In the genomic region with DNA sequence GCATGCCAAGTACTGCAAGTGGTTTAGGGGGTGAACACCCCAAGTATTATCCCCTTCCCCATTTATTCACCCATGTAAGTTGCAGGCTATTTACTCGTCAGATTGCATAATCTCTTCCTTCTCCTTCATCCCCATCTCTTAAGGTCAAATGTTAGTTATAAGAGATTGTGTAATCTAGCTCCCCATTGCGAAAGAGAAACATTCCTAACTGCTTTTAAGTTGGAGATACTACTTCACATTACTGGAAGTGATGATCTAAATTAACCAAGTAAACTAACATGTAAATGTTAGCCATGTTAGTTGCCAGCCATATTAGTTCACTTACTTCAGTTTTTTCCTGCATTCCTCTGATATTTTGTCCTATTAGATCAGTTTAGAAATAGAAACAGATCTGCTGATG, we compare ENCODE assay signal across 21 cellular contexts.
A peak's percentile ranks its signal among the peaks of the same experiment; 100 is the strongest.
DNase-seq lines count a peak whose midpoint lies in the region; FAIRE-seq and TF ChIP-seq lines count a peak whose summit lies in the region.
"Had no signal": no experiment of that assay in that cellular context is flagged by ENCODE, and none has a peak within 500 bp of the region (broad histone marks: within the 10 kb centered on the region; RNA-seq: fewer than 3 reads in every experiment).

No MANE protein-coding gene starts in this region.

- H3K23ac ChIP-seq in neuronal stem cell (ENCODE audit: low read depth, low read length, poor library complexity): no peak overlapping the region

- no peak overlapping the region for H4K91ac ChIP-seq in neuronal stem cell (ENCODE audit: low read depth, low read length, poor library complexity)

- TF ChIP-seq RAD21 in Ishikawa (IDR thresholded peaks at IDR 0.05; ENCODE audit: low read depth): no peak

- no peak overlapping the region for H3K4me2 ChIP-seq in neuronal stem cell (ENCODE audit: insufficient read depth, low read length, poor library complexity, severe bottlenecking)
- H3K4me2 ChIP-seq: BLaER1 had no signal

- no peaks in the 10 kb centered on the region for H3K36me3 ChIP-seq in small intestine (ENCODE audit: control insufficient read depth in 2 of 2, insufficient read depth in 2 of 2, low read length in 2 of 2)
- H3K36me3 ChIP-seq in neuronal stem cell (replicated peaks in 1 of 2; ENCODE audit: control insufficient read depth in 2 of 2, insufficient read depth in 2 of 2, low read length in 2 of 2): no peaks in the 10 kb centered on the region
- H3K36me3 ChIP-seq: BLaER1, right atrium auricular region had no signal

- H2AK5ac ChIP-seq in neuronal stem cell (ENCODE audit: low read depth, low read length): no peak overlapping the region

- H3K4me1 Mint-ChIP-seq in HFFc6 (ENCODE audit: low read depth): no peaks in the 10 kb centered on the region
- H3K4me1 Mint-ChIP-seq: mesothelial cell of epicardium, neural crest cell had no signal

- WGBS in small intestine, 3 donors: 46 to 53% (median 51%) methylated on average over 2 of the region's 2 CpGs
- WGBS in neuronal stem cell (ENCODE audit: extremely low coverage in 2 of 2, insufficient read length in 2 of 2, insufficient replicate concordance in 1 of 2), 2 donors: no CpG with 5 or more reads among the region's 2 CpGs

- H2BK12ac ChIP-seq in neuronal stem cell (ENCODE audit: low read length): no peak overlapping the region

- no peak for TF ChIP-seq EP300 in Ishikawa (IDR thresholded peaks at IDR 0.05; ENCODE audit: borderline replicate concordance)

- H3K4me1 ChIP-seq in small intestine (ENCODE audit: control insufficient read depth in 2 of 2, insufficient read depth in 1 of 2, low read depth in 1 of 2, low read length in 1 of 2): no peaks in the 10 kb centered on the region
- no peaks in the 10 kb centered on the region for H3K4me1 ChIP-seq in neuronal stem cell (ENCODE audit: control insufficient read depth in 2 of 2, insufficient read depth in 1 of 2, low read depth in 1 of 2, low read length in 2 of 2)
- H3K4me1 ChIP-seq: BLaER1, right atrium auricular region, testis had no signal

- H3K27me3 ChIP-seq in small intestine (ENCODE audit: control insufficient read depth in 2 of 2, insufficient read depth in 2 of 2, low read length in 2 of 2) (no peaks in the 10 kb centered on the region), neuronal stem cell (ENCODE audit: control insufficient read depth in 3 of 3, insufficient read depth in 3 of 3, low read depth in 1 of 3, low read length in 3 of 3) (no peaks in the 10 kb centered on the region)
- H3K27me3 ChIP-seq: BLaER1, right atrium auricular region, testis had no signal

- no peak overlapping the region for H3K9ac ChIP-seq in neuronal stem cell (ENCODE audit: low read depth, low read length, poor library complexity)
- H3K9ac ChIP-seq: BLaER1 had no signal

- DNase-seq in SKM-1 treated with dmso at 0.1 percent for 144 hours (lab: John Stamatoyannopoulos, UW; ENCODE audit: unreplicated experiment): peak; percentile 46
- peak; percentile 14 for DNase-seq in fibroblast of the conjunctiva (ENCODE audit: low read depth)
- DNase-seq in small intestine: peak; percentile 0
- DNase-seq in neuronal stem cell (ENCODE audit: low spot score): no peak
- no peak for DNase-seq in middle frontal gyrus (ENCODE audit: extremely low spot score, low spot score)
- no peak for DNase-seq in T-helper 1 cell
- no peak for DNase-seq in HFFc6
- DNase-seq: activated effector memory CD4-positive, alpha-beta T cell treated with Interleukin-2 at 50 U/mL for 16 hours; amniotic stem cell; DMS 273 treated with DMSO at 0.1 percent for 48 hours; H7; MM.1S; NCI-H748 treated with DMSO at 0.1 percent for 48 hours; stimulated activated CD8-positive, alpha-beta memory T cell treated with anti-CD3 and anti-CD28 coated beads, Interleukin-4, amount 100 ng/mL, for 48 hours; testis had no signal

- no peak for FAIRE-seq in small intestine (lab: Jason Lieb, UNC)
- FAIRE-seq: islet of Langerhans had no signal

- H2BK120ac ChIP-seq in neuronal stem cell (ENCODE audit: low read depth, low read length): no peak overlapping the region

- H3K4me3 Mint-ChIP-seq in HFFc6: no peak overlapping the region
- H3K4me3 Mint-ChIP-seq: mesothelial cell of epicardium, neural crest cell had no signal

- no peak overlapping the region for H3K14ac ChIP-seq in neuronal stem cell (ENCODE audit: low read length)

- no peaks in the 10 kb centered on the region for H3K36me3 Mint-ChIP-seq in HFFc6 (ENCODE audit: low read depth)
- H3K36me3 Mint-ChIP-seq: mesothelial cell of epicardium had no signal

- H3K27ac ChIP-seq in small intestine (ENCODE audit: low read depth in 1 of 2, low read length in 1 of 2): no peak overlapping the region
- H3K27ac ChIP-seq in neuronal stem cell (replicated peaks; ENCODE audit: low read length): no peak overlapping the region
- H3K27ac ChIP-seq: BLaER1, right atrium auricular region, testis had no signal

- H3K4me3 ChIP-seq in small intestine (ENCODE audit: low read depth in 1 of 2, low read length in 2 of 2): no peak overlapping the region
- no peak overlapping the region for H3K4me3 ChIP-seq in neuronal stem cell (ENCODE audit: low read length in 2 of 2)
- H3K4me3 ChIP-seq: BLaER1, right atrium auricular region, testis had no signal

- no peak overlapping the region for H3K27ac Mint-ChIP-seq in HFFc6
- H3K27ac Mint-ChIP-seq: mesothelial cell of epicardium had no signal

- no peak for TF ChIP-seq CTCF in HFFc6 (IDR thresholded peaks at IDR 0.05)

- H3K9me3 Mint-ChIP-seq in HFFc6: peaks cover 9% of the 10 kb centered on the region

- H2BK5ac ChIP-seq in neuronal stem cell (ENCODE audit: low read length): no peak overlapping the region

- H2BK15ac ChIP-seq in neuronal stem cell (ENCODE audit: low read length): no peak overlapping the region

- H4K8ac ChIP-seq in neuronal stem cell (ENCODE audit: low read depth, low read length): no peak overlapping the region

- H3K9me3 ChIP-seq in small intestine (ENCODE audit: control insufficient read depth, low read depth): no peaks in the 10 kb centered on the region
- no peaks in the 10 kb centered on the region for H3K9me3 ChIP-seq in neuronal stem cell (replicated peaks in 1 of 2; ENCODE audit: control insufficient read depth in 2 of 2, insufficient read depth in 1 of 2, low read depth in 1 of 2, low read length in 2 of 2)
- H3K9me3 ChIP-seq: BLaER1, right atrium auricular region, testis had no signal

- H3K79me1 ChIP-seq in neuronal stem cell (ENCODE audit: low read depth, low read length): no peaks in the 10 kb centered on the region

- H3K4ac ChIP-seq in neuronal stem cell (ENCODE audit: low read length): no peak overlapping the region

- H3K18ac ChIP-seq in neuronal stem cell (ENCODE audit: low read length): no peak overlapping the region

- H3K27me3 Mint-ChIP-seq in HFFc6 (ENCODE audit: insufficient read depth): no peaks in the 10 kb centered on the region

- H2AFZ ChIP-seq in neuronal stem cell (ENCODE audit: low read length): no peak overlapping the region

TF ChIP-seq in Ishikawa, 13 proteins besides CTCF, POLR2A, EP300 and RAD21:
- TF ChIP-seq, protein P1, sequence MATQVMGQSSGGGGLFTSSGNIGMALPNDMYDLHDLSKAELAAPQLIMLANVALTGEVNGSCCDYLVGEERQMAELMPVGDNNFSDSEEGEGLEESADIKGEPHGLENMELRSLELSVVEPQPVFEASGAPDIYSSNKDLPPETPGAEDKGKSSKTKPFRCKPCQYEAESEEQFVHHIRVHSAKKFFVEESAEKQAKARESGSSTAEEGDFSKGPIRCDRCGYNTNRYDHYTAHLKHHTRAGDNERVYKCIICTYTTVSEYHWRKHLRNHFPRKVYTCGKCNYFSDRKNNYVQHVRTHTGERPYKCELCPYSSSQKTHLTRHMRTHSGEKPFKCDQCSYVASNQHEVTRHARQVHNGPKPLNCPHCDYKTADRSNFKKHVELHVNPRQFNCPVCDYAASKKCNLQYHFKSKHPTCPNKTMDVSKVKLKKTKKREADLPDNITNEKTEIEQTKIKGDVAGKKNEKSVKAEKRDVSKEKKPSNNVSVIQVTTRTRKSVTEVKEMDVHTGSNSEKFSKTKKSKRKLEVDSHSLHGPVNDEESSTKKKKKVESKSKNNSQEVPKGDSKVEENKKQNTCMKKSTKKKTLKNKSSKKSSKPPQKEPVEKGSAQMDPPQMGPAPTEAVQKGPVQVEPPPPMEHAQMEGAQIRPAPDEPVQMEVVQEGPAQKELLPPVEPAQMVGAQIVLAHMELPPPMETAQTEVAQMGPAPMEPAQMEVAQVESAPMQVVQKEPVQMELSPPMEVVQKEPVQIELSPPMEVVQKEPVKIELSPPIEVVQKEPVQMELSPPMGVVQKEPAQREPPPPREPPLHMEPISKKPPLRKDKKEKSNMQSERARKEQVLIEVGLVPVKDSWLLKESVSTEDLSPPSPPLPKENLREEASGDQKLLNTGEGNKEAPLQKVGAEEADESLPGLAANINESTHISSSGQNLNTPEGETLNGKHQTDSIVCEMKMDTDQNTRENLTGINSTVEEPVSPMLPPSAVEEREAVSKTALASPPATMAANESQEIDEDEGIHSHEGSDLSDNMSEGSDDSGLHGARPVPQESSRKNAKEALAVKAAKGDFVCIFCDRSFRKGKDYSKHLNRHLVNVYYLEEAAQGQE (IDR thresholded peaks at IDR 0.05; ENCODE audit: low read depth): no peak
- TF ChIP-seq CEBPB (IDR thresholded peaks at IDR 0.05): peak; percentile 98

Comparison
In these comparisons a context has a peak if more than half of its experiments do, and no peak if none do; other contexts are left out.
1. DNase-seq: peak in SKM-1 treated with dmso at 0.1 percent for 144 hours (single experiment), fibroblast of the conjunctiva (single experiment) and small intestine (single experiment); none in neuronal stem cell (single experiment), middle frontal gyrus (single experiment), T-helper 1 cell (0 of 5) and HFFc6 (single experiment).